Comparison of ENCODE assay signal across 24 cellular contexts in the genomic region with DNA sequence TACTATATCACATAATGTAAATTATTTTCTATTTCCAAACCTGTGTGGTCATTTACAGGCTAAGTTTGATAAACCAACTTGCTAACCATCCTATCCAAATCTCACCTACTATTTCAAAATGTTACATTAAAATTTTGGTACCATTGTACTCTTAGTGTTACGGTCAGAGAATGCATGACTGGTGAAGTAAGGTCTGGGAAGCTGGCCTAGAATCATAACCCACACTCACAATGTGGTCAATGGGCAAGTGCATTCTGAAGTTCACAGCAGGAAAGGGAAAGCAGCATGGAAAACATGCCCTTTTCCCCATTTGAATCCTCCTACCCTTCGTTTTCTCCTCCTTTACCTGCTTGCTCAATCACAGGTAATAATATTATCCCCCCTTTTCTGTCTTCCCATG. TPM values are rescaled to one million over a fixed set of nuclear protein-coding genes. Genes with fewer than 3 reads are reported as not detected.
DNase-seq lines count a peak whose midpoint lies in the region; ATAC-seq and TF ChIP-seq lines count a peak whose summit lies in the region.
"Had no signal": no experiment of that assay in that cellular context is flagged by ENCODE, and none has a peak within 500 bp of the region (broad histone marks: within the 10 kb centered on the region; RNA-seq: fewer than 3 reads in every experiment).

No MANE protein-coding gene starts in this region.

- DNase-seq in GM23248: peak; percentile 69
- peak; percentile 86 for DNase-seq in astrocyte of the spinal cord (ENCODE audit: low read depth, low spot score)
- DNase-seq in iris pigment epithelial cell (ENCODE audit: low read depth): peak; percentile 73
- no peak for DNase-seq in thoracic aorta (ENCODE audit: low spot score)
- DNase-seq in hypothalamus (lab: John Stamatoyannopoulos, UW): no peak
- DNase-seq in dermis blood vessel endothelial cell: no peak
- DNase-seq: activated CD4-positive, alpha-beta T cell treated with anti-CD3 and anti-CD28 coated beads, Interleukin-2, amount 50 U/mL, for 48 hours; activated CD8-positive, alpha-beta memory T cell treated with anti-CD3 and anti-CD28 coated beads, Interleukin-2, amount 50 U/mL, for 4 hours; activated naive CD4-positive, alpha-beta T cell treated with anti-CD3 and anti-CD28 coated beads, Interleukin-2, amount 50 U/mL, for 16 hours; CD4-positive, alpha-beta memory T cell; DMS 273 treated with DMSO at 0.1 percent for 48 hours; dorsolateral prefrontal cortex; heart left ventricle; kidney glomerular epithelial cell; NCI-H1105 treated with DMSO at 0.1 percent for 48 hours; NCI-H2081; NCI-H82; right lobe of liver; stimulated activated naive CD4-positive, alpha-beta T cell treated with Interleukin-2 at 50 U/mL for 16 hours had no signal

- no peak overlapping the region for H3K4me2 ChIP-seq in GM23248 (ENCODE audit: unreplicated experiment)

- H3K9me2 ChIP-seq in GM23248 (ENCODE audit: insufficient read depth): no peaks in the 10 kb centered on the region

- 83 to 86% methylated on average over 2 of the region's 2 CpGs for WGBS in GM23248 (ENCODE audit: low coverage in 1 of 2, low lambda C conversion rate in 2 of 2, missing lambda C conversion rate in 2 of 2), 2 experiments

- H3K27ac ChIP-seq in GM23248: no peak overlapping the region
- peak overlapping the region; percentile 41 to 49 for H3K27ac ChIP-seq in thoracic aorta
- H3K27ac ChIP-seq: dorsolateral prefrontal cortex, heart left ventricle, right lobe of liver had no signal

- H3K27me3 ChIP-seq in GM23248 (replicated peaks; ENCODE audit: insufficient read depth) (no peaks in the 10 kb centered on the region), thoracic aorta (replicated peaks; ENCODE audit: insufficient read depth) (no peaks in the 10 kb centered on the region)
- H3K27me3 ChIP-seq: dorsolateral prefrontal cortex, heart left ventricle, right lobe of liver, testis had no signal

- peaks cover 5% of the 10 kb centered on the region; the same call in 1 of the 2 replicates for H3F3A ChIP-seq in GM23248 (ENCODE audit: insufficient read depth)

- no peak overlapping the region for H3K9ac ChIP-seq in GM23248

- H2AFZ ChIP-seq in GM23248: no peak overlapping the region

- H3K36me3 ChIP-seq in GM23248 (ENCODE audit: low read depth): no peaks in the 10 kb centered on the region
- H3K36me3 ChIP-seq in thoracic aorta: no peaks in the 10 kb centered on the region
- H3K36me3 ChIP-seq: heart left ventricle, right lobe of liver had no signal

- peaks cover 94% of the 10 kb centered on the region for H3K79me2 ChIP-seq in GM23248 (ENCODE audit: insufficient read depth)

- in situ Hi-C loops in GM23248 (cut with MboI) (no loop called here), astrocyte of the spinal cord (cut with HindIII; ENCODE audit: low sequenced_read_pairs) (no loop called here)

- no peaks in the 10 kb centered on the region for H3K9me3 ChIP-seq in GM23248 (ENCODE audit: low read depth)
- no peaks in the 10 kb centered on the region for H3K9me3 ChIP-seq in thoracic aorta
- H3K9me3 ChIP-seq: heart left ventricle, testis had no signal

- TF ChIP-seq CTCF in astrocyte of the spinal cord (IDR thresholded peaks at IDR 0.05; ENCODE audit: low read depth, low read length): no peak
- no peak for TF ChIP-seq CTCF in thoracic aorta (IDR thresholded peaks at IDR 0.05)

- no peaks in the 10 kb centered on the region for H3K4me1 ChIP-seq in GM23248 (ENCODE audit: insufficient read depth)
- H3K4me1 ChIP-seq in thoracic aorta (ENCODE audit: control insufficient read depth in 1 of 2, low read depth in 2 of 2): peaks cover 27 to 39% of the 10 kb centered on the region in 2 donors
- H3K4me1 ChIP-seq: right lobe of liver had no signal

- H4K20me1 ChIP-seq in GM23248 (ENCODE audit: insufficient read depth): 0 out of 2 replicates have a peak, but pooled peaks cover 8% of the 10 kb centered on the region

- no peak overlapping the region for H3K4me3 ChIP-seq in GM23248
- H3K4me3 ChIP-seq in astrocyte of the spinal cord (ENCODE audit: low read depth, low read length): no peak overlapping the region
- H3K4me3 ChIP-seq in thoracic aorta: peak overlapping the region; percentile 7
- H3K4me3 ChIP-seq: dorsolateral prefrontal cortex, heart left ventricle, lung, right lobe of liver, testis had no signal

- ATAC-seq in thoracic aorta (ENCODE audit: insufficient number of reproducible peaks, low FRiP score, low read depth) (peak; percentile 74), GM21367 (IDR thresholded peaks at IDR 0.05; ENCODE audit: unreplicated experiment) (no peak)
- ATAC-seq: activated CD4-positive, CD25-positive, alpha-beta regulatory T cell treated with anti-CD3 and anti-CD28 coated beads, Interleukin-2, amount 50 U/mL, for 24 hours; activated T-helper 17 cell treated with anti-CD3 and anti-CD28 coated beads, Interleukin-2, amount 50 U/mL, for 72 hours had no signal

RNA-seq across cellular contexts. Expression of gene PPP3CA, which starts 54.4 kb away (rescaled TPM):
- 42.3 and 57.0 TPM in 2 replicates for total RNA-seq in GM23248 (2014; rRNA removed; shearing (Covaris generic))
- 40.9 and 42.8 TPM in 2 replicates for polyA plus RNA-seq in GM23248 (2016; fragmentation: Nextera tagmentation; extraction: Ambion mirVana)
- total RNA-seq in thoracic aorta (10 to 100 TPM; 21.9 to 43.2 TPM), dermis blood vessel endothelial cell (77.1 and 115 TPM in 2 replicates)

Comparison
In these comparisons a context has a peak if more than half of its experiments do, and no peak if none do; other contexts are left out.
1. DNase-seq: peak in GM23248 (single experiment), astrocyte of the spinal cord (single experiment) and iris pigment epithelial cell (single experiment); none in thoracic aorta (single experiment), hypothalamus (0 of 51) and dermis blood vessel endothelial cell (single experiment).